In genomic region chr2:219254590-219255219, GRCh38 we compare ENCODE assay signal across 7 cellular contexts. TPM values are rescaled to one million over a fixed set of nuclear protein-coding genes. Genes with fewer than 3 reads are reported as not detected.
DNase-seq lines count a peak whose midpoint lies in the region; ATAC-seq, FAIRE-seq and TF ChIP-seq lines count a peak whose summit lies in the region.
"Had no signal": no experiment of that assay in that cellular context is flagged by ENCODE, and none has a peak within 500 bp of the region (broad histone marks: within the 10 kb centered on the region; RNA-seq: fewer than 3 reads in every experiment).

No MANE protein-coding gene starts in this region.

- ATAC-seq in HG03135 (IDR thresholded peaks at IDR 0.05; ENCODE audit: unreplicated experiment) (peak; percentile 38), left lobe of liver (peak; percentile 14)

- no peak for DNase-seq in GM12892 (ENCODE audit: insufficient read length)
- DNase-seq in activated T-cell treated with anti-CD3 and anti-CD28 coated beads, Interleukin-2, amount 50 U/mL, for 1 hour = peak; percentile 67
- no peak for DNase-seq in left lobe of liver (ENCODE audit: low spot score)
- no peak for DNase-seq in activated gamma-delta T cell (lab: John Stamatoyannopoulos, UW)
- no peak for DNase-seq in NCI-H2107 treated with DMSO at 0.1 percent for 48 hours (lab: John Stamatoyannopoulos, UW; ENCODE audit: unreplicated experiment)

- FAIRE-seq in GM12892 (lab: Jason Lieb, UNC) = peak; percentile 79
- FAIRE-seq: TTC549 had no signal

- no peak for TF ChIP-seq POLR2A in GM12892 (IDR thresholded peaks at IDR 0.05; ENCODE audit: low read depth, low read length)

RNA-seq across cellular contexts. Expression of gene TUBA4A, which starts 1.0 kb away (rescaled TPM):
- polyA plus RNA-seq in GM12892 (2012; ENCODE audit: missing spikeins) = 128 TPM
- 29.0 TPM for total RNA-seq in left lobe of liver

RNA-seq across cellular contexts. Expression of gene TUBA4B, which starts 1.7 kb away (rescaled TPM):
- polyA plus RNA-seq in GM12892 (2012; ENCODE audit: missing spikeins) = 0.53 TPM
- not detected for total RNA-seq in left lobe of liver

RNA-seq across cellular contexts. Expression of gene STK16, which starts 9.4 kb away (rescaled TPM):
- polyA plus RNA-seq in GM12892 (2012; ENCODE audit: missing spikeins) = 35.8 TPM
- total RNA-seq in left lobe of liver = 24.4 TPM

RNA-seq across cellular contexts. Expression of gene GLB1L, which starts 9.5 kb away (rescaled TPM):
- 2.0 TPM for polyA plus RNA-seq in GM12892 (2012; ENCODE audit: missing spikeins)
- total RNA-seq in left lobe of liver = 3.1 TPM

RNA-seq across cellular contexts. Expression of gene DNAJB2, which starts 24.5 kb away (rescaled TPM):
- polyA plus RNA-seq in GM12892 (2012; ENCODE audit: missing spikeins) = 25.1 TPM
- 40.9 TPM for total RNA-seq in left lobe of liver
